In the genomic region with DNA sequence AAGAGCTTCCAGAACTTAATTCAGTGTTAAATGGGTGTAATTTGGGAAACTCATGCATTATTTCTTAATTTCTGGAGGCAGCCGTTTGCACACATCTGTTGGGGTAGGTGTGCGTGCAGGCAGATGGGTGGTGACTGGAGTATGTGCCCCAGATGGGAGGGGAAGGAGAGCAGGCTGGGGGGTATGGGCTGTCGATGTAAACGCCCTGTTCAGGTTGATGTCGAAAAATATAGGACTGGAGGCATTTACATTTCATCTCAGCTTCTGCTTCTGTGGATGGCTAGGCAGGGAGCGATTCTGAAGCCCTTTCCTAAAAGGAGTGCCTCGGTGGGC, we compare ENCODE assay signal across 11 cellular contexts. TPM values are rescaled to one million over a fixed set of nuclear protein-coding genes. Genes with fewer than 3 reads are reported as not detected.
A peak's percentile ranks its signal among the peaks of the same experiment; 100 is the strongest.
DNase-seq lines count a peak whose midpoint lies in the region; ATAC-seq and TF ChIP-seq lines count a peak whose summit lies in the region.
"Had no signal": no experiment of that assay in that cellular context is flagged by ENCODE, and none has a peak within 500 bp of the region (broad histone marks: within the 10 kb centered on the region; RNA-seq: fewer than 3 reads in every experiment).

No MANE protein-coding gene starts in this region.

- H3K36me3 ChIP-seq in adipocyte (ENCODE audit: control insufficient read depth, insufficient read depth, low read length, severe bottlenecking) (no peaks in the 10 kb centered on the region), tibial nerve (no peaks in the 10 kb centered on the region)

- TF ChIP-seq CTCF in tibial nerve (IDR thresholded peaks at IDR 0.05) (no peak), progenitor cell of endocrine pancreas (IDR thresholded peaks at IDR 0.05; ENCODE audit: unreplicated experiment) (no peak)

- H3K27me3 Mint-ChIP-seq in activated naive CD8-positive, alpha-beta T cell: peaks cover 9% of the 10 kb centered on the region
- H3K27me3 Mint-ChIP-seq in activated naive CD8-positive, alpha-beta T cell treated with anti-CD3 and anti-CD28 coated beads for 36 hours: peaks cover 53% of the 10 kb centered on the region
- peaks cover 32% of the 10 kb centered on the region for H3K27me3 Mint-ChIP-seq in memory B cell
- peaks cover 66% of the 10 kb centered on the region for H3K27me3 Mint-ChIP-seq in progenitor cell of endocrine pancreas

- no peak for ATAC-seq in memory B cell (ENCODE audit: low read depth)

- H3K4me3 ChIP-seq in adipocyte (ENCODE audit: low read length) (peak overlapping the region; percentile 88), tibial nerve (peak overlapping the region in 3 of 4 donors; percentile 38 to 64 (median 48))

- peaks cover 12% of the 10 kb centered on the region for H3K4me1 Mint-ChIP-seq in activated naive CD8-positive, alpha-beta T cell (ENCODE audit: low read depth)
- peaks cover 20% of the 10 kb centered on the region for H3K4me1 Mint-ChIP-seq in activated naive CD8-positive, alpha-beta T cell treated with anti-CD3 and anti-CD28 coated beads for 36 hours
- H3K4me1 Mint-ChIP-seq in memory B cell: peaks cover 17% of the 10 kb centered on the region
- peaks cover 1% of the 10 kb centered on the region for H3K4me1 Mint-ChIP-seq in progenitor cell of endocrine pancreas (ENCODE audit: low read depth)

- H3K4me1 ChIP-seq in adipocyte (ENCODE audit: control insufficient read depth, insufficient read depth, low read length) (peaks cover 8% of the 10 kb centered on the region), tibial nerve (peaks cover 0 to 23% (median 3%) of the 10 kb centered on the region in 4 donors)

- no peaks in the 10 kb centered on the region for H3K9me3 ChIP-seq in adipocyte (ENCODE audit: control insufficient read depth, low read length)
- H3K9me3 ChIP-seq in tibial nerve: no peaks in the 10 kb centered on the region

- H3K27ac ChIP-seq in tibial nerve: peak overlapping the region in 1 of 4 donors; percentile 0

- no peak for DNase-seq in activated naive CD8-positive, alpha-beta T cell treated with anti-CD3 and anti-CD28 coated beads for 36 hours
- no peak for DNase-seq in adipocyte (ENCODE audit: low read depth)
- no peak for DNase-seq in memory B cell (ENCODE audit: low spot score in 2 of 2)
- DNase-seq in tibial nerve (ENCODE audit: low spot score in 2 of 2): no peak
- DNase-seq in progenitor cell of endocrine pancreas (ENCODE audit: low spot score, unreplicated experiment): no peak
- no peak for DNase-seq in globus pallidus (ENCODE audit: low spot score)
- DNase-seq in NCI-H510A (lab: John Stamatoyannopoulos, UW): no peak
- DNase-seq: activated gamma-delta T cell; Karpas-422; stimulated activated naive CD4-positive, alpha-beta T cell had no signal

- no peak for TF ChIP-seq EP300 in tibial nerve (IDR thresholded peaks at IDR 0.05)

- no peak overlapping the region for H3K27ac Mint-ChIP-seq in activated naive CD8-positive, alpha-beta T cell
- no peak overlapping the region for H3K27ac Mint-ChIP-seq in activated naive CD8-positive, alpha-beta T cell treated with anti-CD3 and anti-CD28 coated beads for 36 hours
- H3K27ac Mint-ChIP-seq in memory B cell (no peak overlapping the region), progenitor cell of endocrine pancreas (no peak overlapping the region)

- no peak for TF ChIP-seq POLR2A in tibial nerve (IDR thresholded peaks at IDR 0.05)

- no peaks in the 10 kb centered on the region for H3K27me3 ChIP-seq in adipocyte (replicated peaks; ENCODE audit: control insufficient read depth, insufficient read depth, low read length)
- peaks cover 0 to 30% of the 10 kb centered on the region in 2 donors for H3K27me3 ChIP-seq in tibial nerve

- WGBS in tibial nerve, 2 donors: 59 to 68% methylated on average over 7 of the region's 7 CpGs

- no peaks in the 10 kb centered on the region for H3K9me3 Mint-ChIP-seq in activated naive CD8-positive, alpha-beta T cell (ENCODE audit: low read depth)
- no peaks in the 10 kb centered on the region for H3K9me3 Mint-ChIP-seq in activated naive CD8-positive, alpha-beta T cell treated with anti-CD3 and anti-CD28 coated beads for 36 hours
- H3K9me3 Mint-ChIP-seq in memory B cell: peaks cover 5% of the 10 kb centered on the region
- no peaks in the 10 kb centered on the region for H3K9me3 Mint-ChIP-seq in progenitor cell of endocrine pancreas (ENCODE audit: low read depth)

- H3K4me3 Mint-ChIP-seq in activated naive CD8-positive, alpha-beta T cell: peak overlapping the region; percentile 81
- H3K4me3 Mint-ChIP-seq in activated naive CD8-positive, alpha-beta T cell treated with anti-CD3 and anti-CD28 coated beads for 36 hours: no peak overlapping the region
- H3K4me3 Mint-ChIP-seq in memory B cell (peak overlapping the region; percentile 2), progenitor cell of endocrine pancreas (ENCODE audit: low read depth) (no peak overlapping the region)

- H3K36me3 Mint-ChIP-seq in activated naive CD8-positive, alpha-beta T cell: no peaks in the 10 kb centered on the region
- H3K36me3 Mint-ChIP-seq in activated naive CD8-positive, alpha-beta T cell treated with anti-CD3 and anti-CD28 coated beads for 36 hours: no peaks in the 10 kb centered on the region
- peaks cover 2% of the 10 kb centered on the region for H3K36me3 Mint-ChIP-seq in memory B cell
- no peaks in the 10 kb centered on the region for H3K36me3 Mint-ChIP-seq in progenitor cell of endocrine pancreas (ENCODE audit: insufficient read depth)

- peak overlapping the region; percentile 85 for H3K9ac ChIP-seq in adipocyte (ENCODE audit: low read length)

RNA-seq across cellular contexts. Expression of a gene that starts 13.8 kb away (rescaled TPM):
- not detected for total RNA-seq in activated naive CD8-positive, alpha-beta T cell treated with anti-CD3 and anti-CD28 coated beads for 36 hours
- total RNA-seq in tibial nerve (1 to 10 TPM in 1 of 4 donors, under 1 TPM in 3; 0.22 to 1.0 (median 0.59) TPM), progenitor cell of endocrine pancreas (0.29 and 0.46 TPM in 2 replicates)

Comparison
In these comparisons a context has a peak if more than half of its experiments do, and no peak if none do; other contexts are left out.
1. H3K4me3 Mint-ChIP-seq: peak in activated naive CD8-positive, alpha-beta T cell (single experiment) and memory B cell (single experiment); none in activated naive CD8-positive, alpha-beta T cell treated with anti-CD3 and anti-CD28 coated beads for 36 hours (single experiment) and progenitor cell of endocrine pancreas (single experiment).